Comparison of ENCODE assay signal across 22 cellular contexts in the genomic region with DNA sequence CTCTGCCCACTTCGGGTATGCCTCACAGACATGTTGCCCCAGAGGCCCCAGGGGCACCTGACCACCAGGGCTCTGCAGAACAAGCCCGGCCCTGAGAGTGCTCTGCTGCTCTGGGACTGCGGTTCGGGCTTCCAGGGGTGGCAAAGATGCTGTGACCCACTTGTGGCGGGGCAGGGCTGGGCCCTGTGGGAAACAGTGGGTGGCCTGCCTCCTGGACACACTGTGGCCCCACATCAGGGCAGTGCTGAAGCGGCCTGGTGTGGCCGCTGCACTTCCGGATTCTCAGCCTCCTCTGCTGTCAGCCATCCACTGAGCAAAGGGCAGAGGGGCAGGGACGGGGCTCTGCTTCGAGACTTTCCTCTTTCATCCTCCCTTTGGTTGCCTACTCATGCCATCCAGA.
"Had no signal": no experiment of that assay in that cellular context is flagged by ENCODE, and none has a peak within 500 bp of the region (broad histone marks: within the 10 kb centered on the region; RNA-seq: fewer than 3 reads in every experiment).

No MANE protein-coding gene starts in this region.

- DNase-seq: IMR-90, Karpas-422, KG1, MG63, NCI-H1092, NCI-H1105 treated with DMSO at 0.1 percent for 48 hours, NCI-H1417 treated with DMSO at 0.1 percent for 48 hours, NCI-H146, NCI-H1694 treated with DMSO at 0.1 percent for 48 hours, NCI-H1930, NCI-H2081 treated with DMSO at 0.1 percent for 48 hours, NCI-H2171, NCI-H226, NCI-H446, NCI-H510A, NCI-H69, NCI-H774, Right ventricle myocardium superior, RPMI8226, SIG-M5 had no signal

- H3K27ac ChIP-seq: SJSA1, SK-N-MC had no signal

- H3K4me3 ChIP-seq: MG63, SJSA1, SK-N-MC had no signal

- H3K36me3 ChIP-seq: MG63, SJSA1 had no signal

- H3K27me3 ChIP-seq: MG63, SJSA1 had no signal
